In genomic region chr13:100124265-100124664, GRCh38 we compare ENCODE assay signal across 15 cellular contexts. TPM values are rescaled to one million over a fixed set of nuclear protein-coding genes. Genes with fewer than 3 reads are reported as not detected.
DNase-seq lines count a peak whose midpoint lies in the region; ATAC-seq, FAIRE-seq and TF ChIP-seq lines count a peak whose summit lies in the region.
"Had no signal": no experiment of that assay in that cellular context is flagged by ENCODE, and none has a peak within 500 bp of the region (broad histone marks: within the 10 kb centered on the region; RNA-seq: fewer than 3 reads in every experiment).

No MANE protein-coding gene starts in this region.

- no peaks in the 10 kb centered on the region for H3K27me3 ChIP-seq in right lobe of liver
- no peaks in the 10 kb centered on the region for H3K27me3 ChIP-seq in HepG2 (ENCODE audit: control insufficient read depth in 1 of 2, insufficient read depth in 2 of 2, low read length in 2 of 2)
- H3K27me3 ChIP-seq in OCI-LY3 (ENCODE audit: low read depth, low read length): no peaks in the 10 kb centered on the region
- H3K27me3 ChIP-seq in thyroid gland: no peaks in the 10 kb centered on the region
- no peaks in the 10 kb centered on the region for H3K27me3 ChIP-seq in SJCRH30
- H3K27me3 ChIP-seq: colonic mucosa, esophagus muscularis mucosa had no signal

- in situ Hi-C loops in HepG2 (cut with HindIII; ENCODE audit: extremely low pct_ligation_motif_present, low pct_unique_long_range_greater_than_20kb): no loop called here

- peaks cover 36% of the 10 kb centered on the region for H3K4me1 Mint-ChIP-seq in chondrocyte (ENCODE audit: low read depth)

- no peak for TF ChIP-seq POLR2A in right lobe of liver (IDR thresholded peaks at IDR 0.05)
- TF ChIP-seq POLR2A in HepG2 (IDR thresholded peaks at IDR 0.05; ENCODE audit: insufficient read depth in 1 of 2, low read depth in 2 of 2, low read length in 2 of 2): no peak
- no peak for TF ChIP-seq POLR2A in thyroid gland (IDR thresholded peaks at IDR 0.05)

- H3K4me3 Mint-ChIP-seq in chondrocyte (ENCODE audit: unreplicated experiment): no peak overlapping the region
- H3K4me3 Mint-ChIP-seq: activated naive CD8-positive, alpha-beta T cell treated with anti-CD3 and anti-CD28 coated beads, Interleukin-2, amount 10 ng/mL, durations not matched to agents 7 days and 5 days had no signal

- peak in 3 of 4 donors; percentile 23 to 32 (median 24) for ATAC-seq in right lobe of liver
- no peak for ATAC-seq in HepG2

- no peak for FAIRE-seq in HepG2 (lab: Jason Lieb, UNC)

- H3K4me3 ChIP-seq in right lobe of liver (no peak overlapping the region), HepG2 (replicated peaks in 1 of 3; ENCODE audit: insufficient read depth in 1 of 3, low read depth in 2 of 3, low read length in 3 of 3) (no peak overlapping the region), OCI-LY3 (ENCODE audit: low read length) (no peak overlapping the region), thyroid gland (replicated peaks in 1 of 3) (no peak overlapping the region), SJCRH30 (no peak overlapping the region)
- H3K4me3 ChIP-seq: colonic mucosa, esophagus muscularis mucosa had no signal

- TF ChIP-seq EP300 in HepG2 (IDR thresholded peaks at IDR 0.05; ENCODE audit: low read depth in 2 of 2, low read length in 2 of 2): no peak
- no peak for TF ChIP-seq EP300 in HepG2 (CRISPR knock-in tag; IDR thresholded peaks at IDR 0.05; ENCODE audit: borderline replicate concordance)

- no peak for DNase-seq in right lobe of liver
- DNase-seq in HepG2 (ENCODE audit: low spot score): no peak
- no peak for DNase-seq in chondrocyte (ENCODE audit: low spot score)
- no peak for DNase-seq in thyroid gland
- DNase-seq in activated naive CD4-positive, alpha-beta T cell treated with Interleukin-2 at 50 U/mL for 16 hours: no peak
- no peak for DNase-seq in SJCRH30
- no peak for DNase-seq in islet precursor cell
- DNase-seq: activated naive CD8-positive, alpha-beta T cell treated with anti-CD3 and anti-CD28 coated beads, Interleukin-2, amount 10 ng/mL, durations not matched to agents 7 days and 5 days; colonic mucosa; NCI-H446; Right ventricle myocardium superior; stimulated activated CD4-positive, alpha-beta T cell treated with anti-CD3 and anti-CD28 coated beads, Interleukin-12 subunit alpha, Interleukin-12 subunit beta, amount 100 ng/mL, for 4 hours; WERI-Rb-1 had no signal

- TF ChIP-seq RAD21 in HepG2 (CRISPR knock-in tag; IDR thresholded peaks at IDR 0.05): no peak

- 73% methylated on average over 5 of the region's 5 CpGs for WGBS in right lobe of liver (ENCODE audit: insufficient coverage, low coverage, low lambda C conversion rate, missing lambda C conversion rate)
- WGBS in HepG2 (ENCODE audit: low lambda C conversion rate): 97% methylated on average over 5 of the region's 5 CpGs
- 89 to 94% methylated on average over 5 of the region's 5 CpGs for WGBS in thyroid gland, 2 donors

- peaks cover 0 to 16% (median 4%) of the 10 kb centered on the region in 4 donors for H3K4me1 ChIP-seq in right lobe of liver
- peaks cover 16% of the 10 kb centered on the region for H3K4me1 ChIP-seq in HepG2 (ENCODE audit: insufficient read depth, low read length)
- peaks cover 26% of the 10 kb centered on the region for H3K4me1 ChIP-seq in OCI-LY3 (ENCODE audit: low read length)
- H3K4me1 ChIP-seq in thyroid gland: no peaks in the 10 kb centered on the region
- no peaks in the 10 kb centered on the region for H3K4me1 ChIP-seq in SJCRH30
- H3K4me1 ChIP-seq: esophagus muscularis mucosa had no signal

- no peak for TF ChIP-seq CTCF in right lobe of liver (IDR thresholded peaks at IDR 0.05)
- no peak for TF ChIP-seq CTCF in HepG2 (CRISPR knock-in tag; IDR thresholded peaks at IDR 0.05)
- no peak for TF ChIP-seq CTCF in OCI-LY3 (IDR thresholded peaks at IDR 0.05; ENCODE audit: low read depth, low read length)
- no peak for TF ChIP-seq CTCF in chondrocyte (IDR thresholded peaks at IDR 0.05)
- TF ChIP-seq CTCF in thyroid gland (IDR thresholded peaks at IDR 0.05): no peak

- H3K27ac ChIP-seq in right lobe of liver: no peak overlapping the region
- H3K27ac ChIP-seq in HepG2 (ENCODE audit: extremely low read length, insufficient read depth, low read length): no peak overlapping the region
- no peak overlapping the region for H3K27ac ChIP-seq in OCI-LY3 (ENCODE audit: low read length)
- no peak overlapping the region for H3K27ac ChIP-seq in thyroid gland
- H3K27ac ChIP-seq in SJCRH30: no peak overlapping the region
- H3K27ac ChIP-seq: colonic mucosa, esophagus muscularis mucosa, WERI-Rb-1 had no signal

- BruUV-seq in HepG2 (replicated peaks; lab: Mats Ljungman, UMichigan): no TSS peak

- CTCF ChIA-PET in HepG2 (lab: Yijun Ruan, JAX; ENCODE audit: low intra/inter-chr PET ratio, low total read pairs): no interaction called here

- peaks cover 18% of the 10 kb centered on the region for H3K9me3 Mint-ChIP-seq in chondrocyte (ENCODE audit: low read depth)

- POLR2A ChIA-PET in HepG2 (lab: Yijun Ruan, JAX): no interaction called here

- H3K9me3 ChIP-seq in right lobe of liver (no peaks in the 10 kb centered on the region), HepG2 (ENCODE audit: low read length) (peaks cover 5% of the 10 kb centered on the region; the same call in 1 of the 2 replicates), OCI-LY3 (ENCODE audit: insufficient read depth, low read length) (peaks cover 8% of the 10 kb centered on the region; the same call in 1 of the 2 replicates), thyroid gland (no peaks in the 10 kb centered on the region), SJCRH30 (replicated peaks) (no peaks in the 10 kb centered on the region; the same call in 1 of the 2 replicates)
- H3K9me3 ChIP-seq: colonic mucosa had no signal

- no peak overlapping the region for H3K9ac ChIP-seq in HepG2 (ENCODE audit: insufficient read depth, low read depth, low read length)
- no peak overlapping the region for H3K9ac ChIP-seq in OCI-LY3 (ENCODE audit: low read length)

- no peaks in the 10 kb centered on the region for H3K36me3 ChIP-seq in right lobe of liver
- peaks cover 0 to 2% of the 10 kb centered on the region in 2 experiments; a peak in 2 of 5 replicates for H3K36me3 ChIP-seq in HepG2 (replicated peaks in 1 of 2; ENCODE audit: control insufficient read depth in 1 of 2, insufficient read depth in 2 of 2, low read length in 2 of 2)
- peaks cover 7% of the 10 kb centered on the region for H3K36me3 ChIP-seq in OCI-LY3 (replicated peaks; ENCODE audit: low read depth, low read length)
- H3K36me3 ChIP-seq in thyroid gland: peaks cover 0 to 7% of the 10 kb centered on the region in 2 donors
- peaks cover 10% of the 10 kb centered on the region for H3K36me3 ChIP-seq in SJCRH30
- H3K36me3 ChIP-seq: colonic mucosa had no signal

- no peak overlapping the region for H2AFZ ChIP-seq in HepG2 (ENCODE audit: low read length)
- H2AFZ ChIP-seq in OCI-LY3 (ENCODE audit: low read depth, low read length): no peak overlapping the region

- no peaks in the 10 kb centered on the region for H3K79me2 ChIP-seq in HepG2 (ENCODE audit: insufficient read depth, low read length)
- no peaks in the 10 kb centered on the region for H3K79me2 ChIP-seq in OCI-LY3 (ENCODE audit: low read length)

- intact Hi-C loops in right lobe of liver (cut with DNase I): no loop called here
- intact Hi-C loops in HepG2 (cut with micrococcal nuclease; ENCODE audit: unreplicated experiment): no loop called here
- intact Hi-C loops in thyroid gland (cut with DNase I): no loop called here

- peak overlapping the region; percentile 41 for H3K27ac Mint-ChIP-seq in chondrocyte (ENCODE audit: unreplicated experiment)
- H3K27ac Mint-ChIP-seq: activated naive CD8-positive, alpha-beta T cell treated with anti-CD3 and anti-CD28 coated beads, Interleukin-2, amount 10 ng/mL, durations not matched to agents 7 days and 5 days had no signal

- peaks cover 19% of the 10 kb centered on the region for H3K36me3 Mint-ChIP-seq in chondrocyte (ENCODE audit: low read depth)

- no peaks in the 10 kb centered on the region for H4K20me1 ChIP-seq in HepG2 (ENCODE audit: insufficient read depth, low read length)
- no peaks in the 10 kb centered on the region for H4K20me1 ChIP-seq in OCI-LY3 (ENCODE audit: insufficient read depth, low read length)

- H3K4me2 ChIP-seq in HepG2 (ENCODE audit: low read depth, low read length): no peak overlapping the region
- peak overlapping the region; percentile 42 for H3K4me2 ChIP-seq in OCI-LY3 (ENCODE audit: low read length)

- no peaks in the 10 kb centered on the region for H3K27me3 Mint-ChIP-seq in chondrocyte (ENCODE audit: low read depth)
- H3K27me3 Mint-ChIP-seq: activated naive CD8-positive, alpha-beta T cell treated with anti-CD3 and anti-CD28 coated beads, Interleukin-2, amount 10 ng/mL, durations not matched to agents 7 days and 5 days had no signal

TF ChIP-seq in HepG2, 621 proteins besides CTCF, POLR2A, EP300 and RAD21 (continues in another document):
- TF ChIP-seq MEIS1 (CRISPR knock-in tag; IDR thresholded peaks at IDR 0.05; ENCODE audit: borderline replicate concordance) (no peak), NFE2L2 (IDR thresholded peaks at IDR 0.05; ENCODE audit: low read length) (no peak)

RNA-seq across cellular contexts. Expression of gene PCCA, which starts 35.4 kb away (rescaled TPM):
- total RNA-seq in right lobe of liver (100 to 1,000 TPM in 1 of 6 experiments, 10 to 100 TPM in 5; 58.2 to 161 (median 85.2) TPM), HepG2 (2016; rRNA removed; fragmentation: Illumina TruSeq; extraction: Trizol) (32.2 and 34.6 TPM in 2 replicates), chondrocyte (14.8 to 25.5 TPM (median 15.1 TPM) in 3 replicates), thyroid gland (10 to 100 TPM; 54.3 to 95.2 (median 67.7) TPM)
- 45.1 and 57.1 TPM in 2 replicates for total RNA-seq in HepG2 (2016; cell fraction: cytosol; rRNA removed; fragmentation: Illumina TruSeq; extraction: Trizol; ENCODE audit: low read depth)
- total RNA-seq in HepG2 (2016; cell fraction: insoluble cytoplasmic fraction; rRNA removed; fragmentation: Illumina TruSeq; extraction: Trizol): 33.1 and 33.7 TPM in 2 replicates
- total RNA-seq in HepG2 (2016; cell fraction: membrane; rRNA removed; fragmentation: Illumina TruSeq; extraction: Trizol): 19.0 and 22.9 TPM in 2 replicates
- total RNA-seq in HepG2 (2016; cell fraction: nucleus; rRNA removed; fragmentation: Illumina TruSeq; extraction: Trizol): 45.7 and 47.2 TPM in 2 replicates
- 13.1 and 15.0 TPM in 2 replicates for polyA plus RNA-seq in HepG2 (2011; rRNA removed)
- 7.8 and 12.0 TPM in 2 replicates for polyA plus RNA-seq in HepG2 (2011; cell fraction: cytosol; rRNA removed)
- polyA plus RNA-seq in HepG2 (2011; cell fraction: nucleus; rRNA removed): 12.3 and 15.8 TPM in 2 replicates
- 24.1 and 37.2 TPM in 2 replicates for polyA plus RNA-seq in HepG2 (2012)
- 4.5 and 5.4 TPM in 2 replicates for polyA plus RNA-seq in HepG2 (2016; cell fraction: cytosol; fragmentation: Illumina TruSeq; extraction: Trizol; ENCODE audit: low read depth)
- 36.3 and 36.8 TPM in 2 replicates for polyA plus RNA-seq in HepG2 (2016; cell fraction: insoluble cytoplasmic fraction; fragmentation: Illumina TruSeq; extraction: Trizol; ENCODE audit: low read depth)
- polyA plus RNA-seq in HepG2 (2016; cell fraction: membrane; fragmentation: Illumina TruSeq; extraction: Trizol; ENCODE audit: low read depth): 6.1 and 8.5 TPM in 2 replicates
- 32.6 and 38.7 TPM in 2 replicates for polyA plus RNA-seq in HepG2 (2016; cell fraction: nucleus; fragmentation: Illumina TruSeq; extraction: Trizol; ENCODE audit: insufficient read depth, low read depth)
- 5.1 and 12.0 TPM in 2 replicates for polyA minus RNA-seq in HepG2 (2011; rRNA and poly(A)+ RNA removed; ENCODE audit: low replicate concordance)
- polyA minus RNA-seq in HepG2 (2011; cell fraction: cytosol; rRNA and poly(A)+ RNA removed): 10.9 and 14.1 TPM in 2 replicates
- polyA minus RNA-seq in HepG2 (2011; cell fraction: nucleus; rRNA and poly(A)+ RNA removed): 65.3 and 67.1 TPM in 2 replicates
- total RNA-seq in SJCRH30 (2014; rRNA removed; shearing (Covaris generic)): 23.4 and 26.8 TPM in 2 replicates
